ENCODE assay signal across 8 cellular contexts in genomic region chr16:87895641-87896141, GRCh38. TPM values are rescaled to one million over a fixed set of nuclear protein-coding genes. Genes with fewer than 3 reads are reported as not detected.
DNase-seq lines count a peak whose midpoint lies in the region; ATAC-seq, FAIRE-seq and TF ChIP-seq lines count a peak whose summit lies in the region.

No MANE protein-coding gene starts in this region.

- no peak overlapping the region for H3K56ac ChIP-seq in H1 (replicated peaks; ENCODE audit: insufficient read length, low read depth, low read length)

- H3K79me2 ChIP-seq in H1 (ENCODE audit: control insufficient read depth in 1 of 2, insufficient read depth in 2 of 2, low read length in 2 of 2) = no peaks in the 10 kb centered on the region

- TF ChIP-seq CTCF in H1 (IDR thresholded peaks at IDR 0.05; ENCODE audit: control extremely low read depth in 1 of 3, insufficient read depth in 1 of 3, low read depth in 1 of 3, low read length in 3 of 3) = no peak

- no peak overlapping the region for H3K4ac ChIP-seq in H1 (replicated peaks; ENCODE audit: insufficient read length, low read depth, low read length)

- H4K20me1 ChIP-seq in H1 (replicated peaks in 1 of 2; ENCODE audit: control insufficient read depth in 1 of 2, insufficient read depth in 2 of 2, low read length in 2 of 2) = no peaks in the 10 kb centered on the region

- H2BK5ac ChIP-seq in H1 (ENCODE audit: low read depth, low read length) = no peak overlapping the region

- H3K9ac ChIP-seq in H1 (replicated peaks in 1 of 4; ENCODE audit: extremely low read depth in 1 of 4, low read depth in 3 of 4, low read length in 3 of 4) = no peak overlapping the region

- no peak overlapping the region for H4K91ac ChIP-seq in H1 (replicated peaks; ENCODE audit: insufficient read length, low read length)

- H3K4me2 ChIP-seq in H1 (ENCODE audit: insufficient read depth in 1 of 2, low read depth in 2 of 2, low read length in 2 of 2) = no peak overlapping the region

- H3K27me3 ChIP-seq in H1 (replicated peaks in 1 of 4; ENCODE audit: control insufficient read depth in 3 of 4, extremely low read depth in 1 of 4, insufficient read depth in 3 of 4, low read length in 3 of 4) = no peaks in the 10 kb centered on the region

- peak; percentile 49 for DNase-seq in activated CD4-positive, alpha-beta T cell treated with anti-CD3 and anti-CD28 coated beads, Interleukin-2, amount 50 U/mL, for 1 hour
- no peak for DNase-seq in H1 (ENCODE audit: low read depth in 1 of 2, low spot score in 2 of 2)
- DNase-seq in stimulated activated CD4-positive, alpha-beta T cell treated with anti-CD3 and anti-CD28 coated beads, TNF-alpha, amount 100 ng/mL, for 1 hour (ENCODE audit: low read depth in 3 of 3, low spot score in 1 of 3) = peak; percentile 35 to 57 (median 55)
- DNase-seq in NCI-H2107 treated with DMSO at 0.1 percent for 48 hours (lab: John Stamatoyannopoulos, UW; ENCODE audit: unreplicated experiment) = no peak
- DNase-seq in SHP77 (lab: John Stamatoyannopoulos, UW) = no peak
- DNase-seq in cardiac septum (ENCODE audit: low spot score) = no peak

- CTCF ChIA-PET in H1 (lab: Charles Lee; ENCODE audit: partially characterized antibody) = interaction anchor here (0.8 to 3.0 kb wide), 5 partner anchors 10 to 119 kb away, joined by 3 to 9 read pairs (median 4); no protein-coding TSS in a partner anchor

- no peak overlapping the region for H4K8ac ChIP-seq in H1 (ENCODE audit: extremely low read depth, insufficient read depth, low read length)

- WGBS in H1 (ENCODE audit: extremely low coverage in 1 of 2, insufficient coverage in 1 of 2, insufficient read length in 1 of 2, insufficient replicate concordance in 2 of 2, low coverage in 1 of 2, low lambda C conversion rate in 2 of 2, missing lambda C conversion rate in 1 of 2), 2 experiments = 92% methylated on average over 8 of the region's 10 CpGs; no CpG with 5 or more reads in 1 of the 2 experiments

- no peak for TF ChIP-seq RAD21 in H1 (IDR thresholded peaks at IDR 0.05 in 1 of 2, conservative IDR thresholded peaks at IDR 0.05 in 1 of 2; ENCODE audit: low read depth in 2 of 2, low read length in 2 of 2)

- H3K14ac ChIP-seq in H1 (ENCODE audit: insufficient read length) = no peak overlapping the region

- H3K4me3 ChIP-seq in H1 (ENCODE audit: extremely low read depth in 1 of 4, insufficient read depth in 2 of 4, low read depth in 3 of 4, low read length in 4 of 4) = no peak overlapping the region

- H3K23ac ChIP-seq in H1 (ENCODE audit: insufficient read length) = no peak overlapping the region

- H3K18ac ChIP-seq in H1 (ENCODE audit: extremely low read depth, low read length) = no peak overlapping the region

- no peak overlapping the region for H2BK120ac ChIP-seq in H1 (replicated peaks; ENCODE audit: low read depth, low read length)

- intact Hi-C loops in cardiac septum (cut with DNase I) = no loop called here

- no peak overlapping the region for H2BK20ac ChIP-seq in H1 (ENCODE audit: low read length)

- peak; percentile 67 for ATAC-seq in GM18858 (IDR thresholded peaks at IDR 0.05; ENCODE audit: unreplicated experiment)
- peak; percentile 46 for ATAC-seq in HG03175 (IDR thresholded peaks at IDR 0.05; ENCODE audit: unreplicated experiment)

- H2AFZ ChIP-seq in H1 (ENCODE audit: low read length) = no peak overlapping the region

- TF ChIP-seq POLR2A in H1 (IDR thresholded peaks at IDR 0.05; ENCODE audit: control extremely low read depth in 1 of 2, low read depth in 2 of 2, low read length in 2 of 2) = no peak

- H3K23me2 ChIP-seq in H1 (ENCODE audit: low read depth, low read length) = no peaks in the 10 kb centered on the region

- no peak overlapping the region for H2AK5ac ChIP-seq in H1 (ENCODE audit: low read depth, low read length)

- H2BK12ac ChIP-seq in H1 (ENCODE audit: low read depth, low read length) = peak overlapping the region; percentile 75; the same call in 1 of the 2 replicates

- TF ChIP-seq EP300 in H1 (IDR thresholded peaks at IDR 0.05; ENCODE audit: borderline replicate concordance in 1 of 2, low read depth in 2 of 2, low read length in 2 of 2) = no peak

- H3K36me3 ChIP-seq in H1 (ENCODE audit: control insufficient read depth in 2 of 4, insufficient read depth in 4 of 4, low read length in 3 of 4) = no peaks in the 10 kb centered on the region

- H3K9me3 ChIP-seq in H1 (ENCODE audit: insufficient read depth in 2 of 2, low read depth in 1 of 2, low read length in 1 of 2) = no peaks in the 10 kb centered on the region

- H3K4me1 ChIP-seq in H1 (replicated peaks in 1 of 4; ENCODE audit: control insufficient read depth in 3 of 4, insufficient read depth in 4 of 4, low read length in 3 of 4) = no peaks in the 10 kb centered on the region

- POLR2A ChIA-PET in H1 (lab: Charles Lee; ENCODE audit: partially characterized antibody) = no interaction called here

- H3K27ac ChIP-seq in H1 (ENCODE audit: low read depth, low read length) = no peak overlapping the region

- H2BK15ac ChIP-seq in H1 (ENCODE audit: low read length) = no peak overlapping the region

- no peak for FAIRE-seq in H1 (lab: Jason Lieb, UNC)

- H4K5ac ChIP-seq in H1 (ENCODE audit: insufficient read length, low read depth, low read length) = no peak overlapping the region

- H3K79me1 ChIP-seq in H1 (ENCODE audit: low read depth, low read length) = no peaks in the 10 kb centered on the region

TF ChIP-seq in H1, 55 proteins besides CTCF, POLR2A, EP300 and RAD21:
- TF ChIP-seq TAF7 (optimal IDR thresholded peaks at IDR 0.05; ENCODE audit: borderline replicate concordance, low read depth, low read length) (no peak), JUN (IDR thresholded peaks at IDR 0.05; ENCODE audit: low read depth, low read length) (no peak), TEAD4 (IDR thresholded peaks at IDR 0.05; ENCODE audit: low read depth, low read length) (no peak), TAF1 (IDR thresholded peaks at IDR 0.05; ENCODE audit: low read depth, low read length) (no peak), SUZ12 (IDR thresholded peaks at IDR 0.05; ENCODE audit: low read length) (no peak), NRF1 (IDR thresholded peaks at IDR 0.05; ENCODE audit: low read depth, low read length) (no peak), POLR2AphosphoS5 (IDR thresholded peaks at IDR 0.05; ENCODE audit: low read depth, low read length) (no peak), SAP30 (IDR thresholded peaks at IDR 0.05; ENCODE audit: insufficient read depth, insufficient replicate concordance, low read length) (no peak)
TF ChIP-seq in H1: peak in this region for 0.

RNA-seq across cellular contexts. Expression of gene SLC7A5, which starts 26.4 kb away (rescaled TPM):
- 327 and 341 TPM in 2 replicates for total RNA-seq in H1 (2021; fragmentation: NEBNext Ultra II Directional; extraction: Animal tissue kit (Norgen Biotek cat#: 25700))
- 68.2 and 161 TPM in 2 replicates for polyA plus RNA-seq in H1 (2011; rRNA removed)
- 65.1 TPM for polyA plus RNA-seq in H1 (2011; cell fraction: cytosol; rRNA removed)
- polyA plus RNA-seq in H1 (2011; cell fraction: nucleus; rRNA removed) = 122 TPM
- 126 to 176 TPM (median 151 TPM) in 4 replicates for polyA plus RNA-seq in H1 (2012, experiment 1 of 2)
- polyA plus RNA-seq in H1 (2012, experiment 2 of 2) = 202 TPM
- polyA plus RNA-seq in H1 (2013, experiment 1 of 2) = 316 TPM
- polyA plus RNA-seq in H1 (2013, experiment 2 of 2) = 381 TPM
- 34.4 and 63.7 TPM in 2 replicates for polyA minus RNA-seq in H1 (2011; rRNA and poly(A)+ RNA removed)
- 84.2 TPM for polyA minus RNA-seq in H1 (2011; cell fraction: cytosol; rRNA and poly(A)+ RNA removed)
- 42.4 TPM for polyA minus RNA-seq in H1 (2011; cell fraction: nucleus; rRNA and poly(A)+ RNA removed)
- total RNA-seq in cardiac septum = 8.2 TPM

RNA-seq across cellular contexts. Expression of gene CA5A, which starts 40.6 kb away (rescaled TPM):
- total RNA-seq in H1 (2021; fragmentation: NEBNext Ultra II Directional; extraction: Animal tissue kit (Norgen Biotek cat#: 25700)) = not detected in 2 replicates
- not detected in 2 replicates for polyA plus RNA-seq in H1 (2011; rRNA removed)
- polyA plus RNA-seq in H1 (2011; cell fraction: cytosol; rRNA removed) = not detected
- not detected for polyA plus RNA-seq in H1 (2011; cell fraction: nucleus; rRNA removed)
- polyA plus RNA-seq in H1 (2012, experiment 1 of 2) = not detected in 4 replicates
- polyA plus RNA-seq in H1 (2012, experiment 2 of 2) = not detected
- polyA plus RNA-seq in H1 (2013, experiment 1 of 2) = under 0.01 TPM
- polyA plus RNA-seq in H1 (2013, experiment 2 of 2) = not detected
- not detected in 2 replicates for polyA minus RNA-seq in H1 (2011; rRNA and poly(A)+ RNA removed)
- polyA minus RNA-seq in H1 (2011; cell fraction: cytosol; rRNA and poly(A)+ RNA removed) = not detected
- polyA minus RNA-seq in H1 (2011; cell fraction: nucleus; rRNA and poly(A)+ RNA removed) = not detected
- not detected for total RNA-seq in cardiac septum

RNA-seq across cellular contexts. Expression of gene BANP, which starts 55.5 kb away (rescaled TPM):
- 39.3 and 39.8 TPM in 2 replicates for total RNA-seq in H1 (2021; fragmentation: NEBNext Ultra II Directional; extraction: Animal tissue kit (Norgen Biotek cat#: 25700))
- 25.8 and 29.0 TPM in 2 replicates for polyA plus RNA-seq in H1 (2011; rRNA removed)
- 33.5 TPM for polyA plus RNA-seq in H1 (2011; cell fraction: cytosol; rRNA removed)
- 65.3 TPM for polyA plus RNA-seq in H1 (2011; cell fraction: nucleus; rRNA removed)
- polyA plus RNA-seq in H1 (2012, experiment 1 of 2) = 20.1 to 25.9 TPM (median 23.8 TPM) in 4 replicates
- polyA plus RNA-seq in H1 (2012, experiment 2 of 2) = 21.4 TPM
- 20.6 TPM for polyA plus RNA-seq in H1 (2013, experiment 1 of 2)
- 21.1 TPM for polyA plus RNA-seq in H1 (2013, experiment 2 of 2)
- 45.5 and 52.3 TPM in 2 replicates for polyA minus RNA-seq in H1 (2011; rRNA and poly(A)+ RNA removed)
- 25.0 TPM for polyA minus RNA-seq in H1 (2011; cell fraction: cytosol; rRNA and poly(A)+ RNA removed)
- polyA minus RNA-seq in H1 (2011; cell fraction: nucleus; rRNA and poly(A)+ RNA removed) = 52.7 TPM
- total RNA-seq in cardiac septum = 18.4 TPM

Comparison
In these comparisons a context has a peak if more than half of its experiments do, and no peak if none do; other contexts are left out.
1. DNase-seq: peak in activated CD4-positive, alpha-beta T cell treated with anti-CD3 and anti-CD28 coated beads, Interleukin-2, amount 50 U/mL, for 1 hour (single experiment) and stimulated activated CD4-positive, alpha-beta T cell treated with anti-CD3 and anti-CD28 coated beads, TNF-alpha, amount 100 ng/mL, for 1 hour (3 of 3); none in H1 (0 of 2), NCI-H2107 treated with DMSO at 0.1 percent for 48 hours (single experiment), SHP77 (0 of 2) and cardiac septum (single experiment).
2. RNA of gene SLC7A5, which starts 26.4 kb away (total RNA-seq): 327 to 341 TPM in H1; 8.2 TPM in cardiac septum (single experiment); every median in the first group is over 10 times any median in the second.